In genomic region chr6:145744619-145745018, GRCh38 we compare ENCODE assay signal across 30 cellular contexts.
"Had no signal": no experiment of that assay in that cellular context is flagged by ENCODE, and none has a peak within 500 bp of the region (broad histone marks: within the 10 kb centered on the region; RNA-seq: fewer than 3 reads in every experiment).

No MANE protein-coding gene starts in this region.

- H3K27ac ChIP-seq: ascending aorta, KMS-11, PC-9, SJCRH30, SK-N-MC had no signal

- H3K4me1 ChIP-seq: ascending aorta, SJCRH30 had no signal

- H2AFZ ChIP-seq: PC-9 had no signal

- H3K27me3 ChIP-seq: ascending aorta, SJCRH30 had no signal

- H3K9me3 Mint-ChIP-seq: activated CD8-positive, alpha-beta T cell treated with anti-CD3 and anti-CD28 coated beads for 36 hours; activated naive CD4-positive, alpha-beta T cell treated with anti-CD3 and anti-CD28 coated beads, Interleukin-2, amount 50 U/mL, for 24 hours had no signal

- H3K27me3 Mint-ChIP-seq: activated CD8-positive, alpha-beta T cell treated with anti-CD3 and anti-CD28 coated beads for 36 hours; activated naive CD4-positive, alpha-beta T cell treated with anti-CD3 and anti-CD28 coated beads, Interleukin-2, amount 50 U/mL, for 24 hours; activated naive CD8-positive, alpha-beta T cell treated with anti-CD3 and anti-CD28 coated beads, Interleukin-2, amount 10 ng/mL, durations not matched to agents 7 days and 5 days had no signal

- ATAC-seq: activated CD8-positive, alpha-beta T cell treated with anti-CD3 and anti-CD28 coated beads for 36 hours; activated T-cell treated with anti-CD3 and anti-CD28 coated beads, Interleukin-2, amount 50 U/mL, for 72 hours had no signal

- H3K36me3 ChIP-seq: ascending aorta, SJCRH30 had no signal

- DNase-seq: activated CD4-positive, alpha-beta T cell treated with anti-CD3 and anti-CD28 coated beads, Interleukin-2, amount 10 ng/mL, durations not matched to agents 24 days and 14 days; activated CD4-positive, alpha-beta T cell treated with anti-CD3 and anti-CD28 coated beads, Interleukin-2, amount 50 U/mL, for 4 hours; activated CD8-positive, alpha-beta T cell treated with anti-CD3 and anti-CD28 coated beads for 36 hours; activated gamma-delta T cell; activated naive CD4-positive, alpha-beta T cell treated with Interleukin-2 at 50 U/mL for 16 hours; activated naive CD8-positive, alpha-beta T cell treated with anti-CD3 and anti-CD28 coated beads, Interleukin-2, amount 10 ng/mL, durations not matched to agents 7 days and 5 days; activated T-cell treated with anti-CD3 and anti-CD28 coated beads, Interleukin-2, amount 50 U/mL, for 1 hour; activated T-cell treated with anti-CD3 and anti-CD28 coated beads, Interleukin-2, amount 50 U/mL, for 72 hours; amygdala; caudate nucleus; NCI-H1092 treated with DMSO at 0.1 percent for 48 hours; NCI-H1417; NCI-H146; NCI-H187; NCI-H2029 treated with DMSO at 0.1 percent for 48 hours; NCI-H2107; NCI-H2171; NCI-H510A; NCI-H526; NCI-H748 treated with DMSO at 0.1 percent for 48 hours; PC-9; SHP77; SJCRH30 had no signal

- H3K4me3 Mint-ChIP-seq: activated CD4-positive, alpha-beta T cell treated with anti-CD3 and anti-CD28 coated beads, Interleukin-2, amount 10 ng/mL, durations not matched to agents 24 days and 14 days; activated CD8-positive, alpha-beta T cell treated with anti-CD3 and anti-CD28 coated beads for 36 hours; activated naive CD4-positive, alpha-beta T cell treated with anti-CD3 and anti-CD28 coated beads, Interleukin-2, amount 50 U/mL, for 24 hours; activated naive CD8-positive, alpha-beta T cell treated with anti-CD3 and anti-CD28 coated beads, Interleukin-2, amount 10 ng/mL, durations not matched to agents 7 days and 5 days; activated T-cell treated with anti-CD3 and anti-CD28 coated beads, Interleukin-2, amount 50 U/mL, for 72 hours; T-helper 1 cell treated with Interleukin-12 subunit alpha and Interleukin-12 subunit beta and Interleukin-4 antibody, amounts not matched to agents 30 μg/mL and 1 μg/mL, for 36 hours; T-helper 2 cell treated with Interferon-gamma antibody and Interleukin-4, amounts not matched to agents 5 μg/mL and 100 μg/mL, for 36 hours had no signal

- H3K9me3 ChIP-seq: SJCRH30 had no signal

- H3K27ac Mint-ChIP-seq: activated CD4-positive, alpha-beta T cell treated with anti-CD3 and anti-CD28 coated beads, Interleukin-2, amount 10 ng/mL, durations not matched to agents 24 days and 14 days; activated CD8-positive, alpha-beta T cell treated with anti-CD3 and anti-CD28 coated beads for 36 hours; activated naive CD4-positive, alpha-beta T cell treated with anti-CD3 and anti-CD28 coated beads, Interleukin-2, amount 50 U/mL, for 24 hours; activated naive CD8-positive, alpha-beta T cell treated with anti-CD3 and anti-CD28 coated beads, Interleukin-2, amount 10 ng/mL, durations not matched to agents 7 days and 5 days; activated T-cell treated with anti-CD3 and anti-CD28 coated beads, Interleukin-2, amount 50 U/mL, for 72 hours; activated T-helper 2 cell treated with anti-CD3 and anti-CD28 coated beads, Interferon-gamma antibody, Interleukin-2, Interleukin-4, amounts not matched to agents 10 μg/mL and 5 μg/mL and 100 μg/mL, durations not matched to agents 14 hours and 24 hours and 36 hours; T-helper 1 cell treated with Interleukin-12 subunit alpha and Interleukin-12 subunit beta and Interleukin-4 antibody, amounts not matched to agents 30 μg/mL and 1 μg/mL, for 36 hours; T-helper 2 cell treated with Interferon-gamma antibody and Interleukin-4, amounts not matched to agents 5 μg/mL and 100 μg/mL, for 36 hours had no signal

- H3K4me3 ChIP-seq: ascending aorta, PC-9, SJCRH30, SK-N-MC had no signal

- H3K4me2 ChIP-seq: KMS-11, PC-9 had no signal
